Comparison of ENCODE assay signal across 18 cellular contexts in genomic region chr4:61553562-61554125, GRCh38.
A peak's percentile ranks its signal among the peaks of the same experiment; 100 is the strongest.
DNase-seq lines count a peak whose midpoint lies in the region; ATAC-seq and TF ChIP-seq lines count a peak whose summit lies in the region.
"Had no signal": no experiment of that assay in that cellular context is flagged by ENCODE, and none has a peak within 500 bp of the region (broad histone marks: within the 10 kb centered on the region; RNA-seq: fewer than 3 reads in every experiment).

No MANE protein-coding gene starts in this region.

- H3K9ac ChIP-seq in mesendoderm (ENCODE audit: low read length), result no peak overlapping the region

- H3K4ac ChIP-seq in mesendoderm (ENCODE audit: low read depth, low read length), result no peak overlapping the region

- TF ChIP-seq CTCF in WTC11 (IDR thresholded peaks at IDR 0.05), result no peak
- no peak for TF ChIP-seq CTCF in GM10266 (IDR thresholded peaks at IDR 0.05; ENCODE audit: control insufficient read depth, insufficient read depth, low read depth, missing control alignments)

- H3K18ac ChIP-seq in mesendoderm (ENCODE audit: low read length), result no peak overlapping the region

- no peak overlapping the region for H2BK120ac ChIP-seq in mesendoderm (ENCODE audit: low read depth, low read length)

- H3K56ac ChIP-seq in mesendoderm (ENCODE audit: low read length), result no peak overlapping the region

- no peak for DNase-seq in WTC11 (ENCODE audit: low spot score)
- peak; percentile 17 for DNase-seq in iPS-NIHi7 (ENCODE audit: extremely low spot score)
- DNase-seq in mesendoderm, result peak; percentile 56
- DNase-seq in GM10266 (ENCODE audit: extremely low spot score), result no peak
- no peak for DNase-seq in middle frontal gyrus (ENCODE audit: extremely low spot score, low spot score)
- DNase-seq: AML-193; Caco-2; CD4-positive, alpha-beta T cell; DMS153; DMS79; GDM1; HCEC 1CT; IMR-90 had no signal

- H3K4me3 Mint-ChIP-seq in WTC11, result no peak overlapping the region
- H3K4me3 Mint-ChIP-seq: CD4-positive, alpha-beta T cell had no signal

- no peak overlapping the region for H3K4me3 ChIP-seq in mesendoderm (ENCODE audit: low read length)
- H3K4me3 ChIP-seq: K562 had no signal

- H3K23ac ChIP-seq in mesendoderm (ENCODE audit: low read length), result no peak overlapping the region

- H2AK5ac ChIP-seq in mesendoderm (ENCODE audit: low read length), result no peak overlapping the region

- ATAC-seq in WTC11 (peak; percentile 96), GM19452 (IDR thresholded peaks at IDR 0.05; ENCODE audit: unreplicated experiment) (no peak), HG03039 (IDR thresholded peaks at IDR 0.05; ENCODE audit: unreplicated experiment) (no peak)
- ATAC-seq: K562 had no signal

- H3K4me1 Mint-ChIP-seq in WTC11, result peaks cover 27% of the 10 kb centered on the region

- peaks cover 4% of the 10 kb centered on the region for H3K4me1 ChIP-seq in mesendoderm (ENCODE audit: control insufficient read depth, low read depth, low read length)

- H3K27ac Mint-ChIP-seq in WTC11, result no peak overlapping the region
- H3K27ac Mint-ChIP-seq: CD4-positive, alpha-beta T cell had no signal

- H2BK15ac ChIP-seq in mesendoderm (replicated peaks; ENCODE audit: low read depth), result no peak overlapping the region

- H3K79me2 ChIP-seq in mesendoderm (ENCODE audit: control insufficient read depth, insufficient read depth, low read length), result no peaks in the 10 kb centered on the region

- no peaks in the 10 kb centered on the region for H3K36me3 Mint-ChIP-seq in WTC11

- H3K79me1 ChIP-seq in mesendoderm (ENCODE audit: low read length), result no peaks in the 10 kb centered on the region

- no peak overlapping the region for H4K8ac ChIP-seq in mesendoderm (ENCODE audit: low read depth, low read length)

- POLR2A ChIA-PET in WTC11 (lab: Charles Lee), result no interaction called here

- H3K27ac ChIP-seq in mesendoderm (ENCODE audit: low read depth, low read length), result no peak overlapping the region
- H3K27ac ChIP-seq: C4-2B, HL-60 had no signal

- no peaks in the 10 kb centered on the region for H3K36me3 ChIP-seq in mesendoderm (ENCODE audit: control insufficient read depth, insufficient read depth, low read length)

- no peak overlapping the region for H2BK5ac ChIP-seq in mesendoderm (ENCODE audit: low read length)

- no CpG with 5 or more reads among the region's 1 CpG for WGBS in mesendoderm (ENCODE audit: extremely low coverage, insufficient coverage, low lambda C conversion rate)

- no peak overlapping the region for H3K4me2 ChIP-seq in mesendoderm (ENCODE audit: low read length)

- H3K27me3 Mint-ChIP-seq in WTC11 (ENCODE audit: low read depth), result no peaks in the 10 kb centered on the region
- H3K27me3 Mint-ChIP-seq: CD4-positive, alpha-beta T cell had no signal

- CTCF ChIA-PET in WTC11 (lab: Charles Lee), result interaction anchor here (0.6 to 1.1 kb wide), 2 partner anchors 37 to 397 kb away, joined by 3 to 4 read pairs; no protein-coding TSS in a partner anchor

- H4K5ac ChIP-seq in mesendoderm (ENCODE audit: low read length), result no peak overlapping the region

- no peaks in the 10 kb centered on the region for H3K9me3 Mint-ChIP-seq in WTC11

- no peaks in the 10 kb centered on the region for H3K27me3 ChIP-seq in mesendoderm (ENCODE audit: insufficient read depth, low read length, poor library complexity)

TF ChIP-seq in WTC11, 78 proteins besides CTCF, POLR2A, EP300 and RAD21:
- TF ChIP-seq ATF3 (CRISPR knock-in tag; conservative IDR thresholded peaks at IDR 0.05) (no peak), NR3C1 (CRISPR knock-in tag; conservative IDR thresholded peaks at IDR 0.05; ENCODE audit: low read depth) (no peak), MAX (CRISPR knock-in tag; IDR thresholded peaks at IDR 0.05) (no peak)

Comparison
In these comparisons a context has a peak if more than half of its experiments do, and no peak if none do; other contexts are left out.
1. DNase-seq: peak in iPS-NIHi7 (single experiment) and mesendoderm (single experiment); none in WTC11 (single experiment), GM10266 (single experiment) and middle frontal gyrus (single experiment).